In genomic region chr16:47069841-47070584, GRCh38 we compare ENCODE assay signal across 17 cellular contexts.
"Had no signal": no experiment of that assay in that cellular context is flagged by ENCODE, and none has a peak within 500 bp of the region (broad histone marks: within the 10 kb centered on the region; RNA-seq: fewer than 3 reads in every experiment).

No MANE protein-coding gene starts in this region.

- ATAC-seq: activated naive CD4-positive, alpha-beta T cell treated with anti-CD3 and anti-CD28 coated beads, Interleukin-2, amount 50 U/mL, for 72 hours; gastrocnemius medialis; left colon; stimulated activated effector memory CD8-positive, alpha-beta T cell treated with anti-CD3 and anti-CD28 coated beads, Interleukin-12 subunit alpha, Interleukin-12 subunit beta, amount 100 ng/mL, for 72 hours; T-cell had no signal

- H3K4me3 Mint-ChIP-seq: central memory CD8-positive, alpha-beta T cell; memory B cell; neural progenitor cell; stimulated activated effector memory CD8-positive, alpha-beta T cell treated with anti-CD3 and anti-CD28 coated beads, Interleukin-12 subunit alpha, Interleukin-12 subunit beta, amount 100 ng/mL, for 72 hours; T-cell had no signal

- H3K9me3 ChIP-seq: gastrocnemius medialis, prostate gland, SJCRH30, transverse colon, uterus had no signal

- H3K4me1 Mint-ChIP-seq: central memory CD8-positive, alpha-beta T cell; stimulated activated effector memory CD8-positive, alpha-beta T cell treated with anti-CD3 and anti-CD28 coated beads, Interleukin-12 subunit alpha, Interleukin-12 subunit beta, amount 100 ng/mL, for 72 hours had no signal

- H3K9me3 Mint-ChIP-seq: central memory CD8-positive, alpha-beta T cell; stimulated activated effector memory CD8-positive, alpha-beta T cell treated with anti-CD3 and anti-CD28 coated beads, Interleukin-12 subunit alpha, Interleukin-12 subunit beta, amount 100 ng/mL, for 72 hours had no signal

- H3K27me3 ChIP-seq: gastrocnemius medialis, neural progenitor cell, SJCRH30, transverse colon, uterus had no signal

- H3K4me1 ChIP-seq: gastrocnemius medialis, prostate gland, SJCRH30, uterus had no signal

- H3K4me3 ChIP-seq: gastrocnemius medialis, neural progenitor cell, prostate gland, SJCRH30, transverse colon, uterus had no signal

- H3K27ac ChIP-seq: gastrocnemius medialis, neural progenitor cell, prostate gland, SJCRH30, transverse colon, uterus had no signal

- H3K36me3 Mint-ChIP-seq: neural progenitor cell; stimulated activated effector memory CD8-positive, alpha-beta T cell treated with anti-CD3 and anti-CD28 coated beads, Interleukin-12 subunit alpha, Interleukin-12 subunit beta, amount 100 ng/mL, for 72 hours; T-cell had no signal

- H3K36me3 ChIP-seq: gastrocnemius medialis, neural progenitor cell, prostate gland, SJCRH30, transverse colon, uterus had no signal

- DNase-seq: activated gamma-delta T cell; effector memory CD4-positive, alpha-beta T cell; gastrocnemius medialis; hypothalamus; SJCRH30; stimulated activated CD4-positive, alpha-beta T cell treated with anti-CD3 and anti-CD28 coated beads, Interleukin-1b, Interleukin-23, amount 100 ng/mL, for 48 hours; T-cell; T-helper 9 cell; transverse colon; uterus had no signal

- H3K27ac Mint-ChIP-seq: memory B cell had no signal
